Comparison of ENCODE assay signal across 8 cellular contexts in genomic region chr20:41643504-41643938, GRCh38. TPM values are rescaled to one million over a fixed set of nuclear protein-coding genes. Genes with fewer than 3 reads are reported as not detected.
DNase-seq lines count a peak whose midpoint lies in the region; ATAC-seq and TF ChIP-seq lines count a peak whose summit lies in the region.

No MANE protein-coding gene starts in this region.

- no peaks in the 10 kb centered on the region for H3K36me3 ChIP-seq in GM23338 (ENCODE audit: insufficient read depth)

- peaks cover 4% of the 10 kb centered on the region for H3K4me1 Mint-ChIP-seq in GM23338
- peaks cover 24% of the 10 kb centered on the region for H3K4me1 Mint-ChIP-seq in progenitor cell of endocrine pancreas (ENCODE audit: low read depth)

- TF ChIP-seq CTCF in GM23338 (conservative IDR thresholded peaks at IDR 0.05; ENCODE audit: low read depth in 2 of 2): no peak
- no peak for TF ChIP-seq CTCF in progenitor cell of endocrine pancreas (IDR thresholded peaks at IDR 0.05; ENCODE audit: unreplicated experiment)

- H3K27me3 Mint-ChIP-seq in GM23338 (ENCODE audit: insufficient read depth, low read depth, poor library complexity) (peaks cover 3% of the 10 kb centered on the region), progenitor cell of endocrine pancreas (peaks cover 4% of the 10 kb centered on the region)

- H3K4me3 ChIP-seq in GM23338: no peak overlapping the region

- no peak overlapping the region for H3K27ac ChIP-seq in GM23338 (ENCODE audit: low read depth)

- no peaks in the 10 kb centered on the region for H3K79me2 ChIP-seq in GM23338 (replicated peaks; ENCODE audit: insufficient read depth)

- DNase-seq in GM23338 (ENCODE audit: low spot score) (peak; percentile 14), NCI-H345 treated with DMSO at 0.1 percent for 48 hours (lab: John Stamatoyannopoulos, UW; ENCODE audit: unreplicated experiment) (peak; percentile 88), dermis blood vessel endothelial cell (peak; percentile 35), progenitor cell of endocrine pancreas (ENCODE audit: low spot score, unreplicated experiment) (no peak), sciatic nerve (ENCODE audit: low spot score) (no peak), T-helper 2 cell (no peak), MV-4-11 (lab: John Stamatoyannopoulos, UW) (no peak)

- H3F3A ChIP-seq in GM23338 (replicated peaks; ENCODE audit: low read depth): no peaks in the 10 kb centered on the region

- peak overlapping the region; percentile 56; the same call in 1 of the 2 replicates for H2AFZ ChIP-seq in GM23338

- H3K9me2 ChIP-seq in GM23338 (ENCODE audit: insufficient read depth): peaks cover 7% of the 10 kb centered on the region; the same call in 1 of the 2 replicates

- H3K27me3 ChIP-seq in GM23338 (ENCODE audit: insufficient read depth): no peaks in the 10 kb centered on the region

- ATAC-seq in GM23338 (no peak), sciatic nerve (no peak), GM21529 (IDR thresholded peaks at IDR 0.05; ENCODE audit: unreplicated experiment) (no peak)

- peaks cover 9% of the 10 kb centered on the region; the same call in 1 of the 2 replicates for H3K4me1 ChIP-seq in GM23338 (ENCODE audit: insufficient read depth)

- H3K36me3 Mint-ChIP-seq in GM23338 (ENCODE audit: low read depth): no peaks in the 10 kb centered on the region
- H3K36me3 Mint-ChIP-seq in progenitor cell of endocrine pancreas (ENCODE audit: insufficient read depth): no peaks in the 10 kb centered on the region

- no peak overlapping the region for H3K4me3 Mint-ChIP-seq in GM23338
- H3K4me3 Mint-ChIP-seq in progenitor cell of endocrine pancreas (ENCODE audit: low read depth): no peak overlapping the region

- intact Hi-C loops in sciatic nerve (cut with DNase I): no loop called here

- H3K27ac Mint-ChIP-seq in GM23338: no peak overlapping the region; the same call in 1 of the 2 replicates
- H3K27ac Mint-ChIP-seq in progenitor cell of endocrine pancreas: peak overlapping the region; percentile 95

- H3K4me2 ChIP-seq in GM23338: no peak overlapping the region

- no peaks in the 10 kb centered on the region for H4K20me1 ChIP-seq in GM23338 (replicated peaks; ENCODE audit: insufficient read depth)

- no peaks in the 10 kb centered on the region for H3K9me3 Mint-ChIP-seq in GM23338
- H3K9me3 Mint-ChIP-seq in progenitor cell of endocrine pancreas (ENCODE audit: low read depth): no peaks in the 10 kb centered on the region

TF ChIP-seq in GM23338, 12 proteins besides CTCF, POLR2A, EP300 and RAD21 (continues in another document):
- no peak for TF ChIP-seq ZNF331 (CRISPR knock-in tag; IDR thresholded peaks at IDR 0.05; ENCODE audit: low read depth)
- no peak for TF ChIP-seq EZH2phosphoT487 (IDR thresholded peaks at IDR 0.05; ENCODE audit: unreplicated experiment)
- no peak for TF ChIP-seq ZNF114 (CRISPR knock-in tag; IDR thresholded peaks at IDR 0.05)
- no peak for TF ChIP-seq NANOG (IDR thresholded peaks at IDR 0.05; ENCODE audit: borderline replicate concordance)
- no peak for TF ChIP-seq ETS1 (IDR thresholded peaks at IDR 0.05)
- no peak for TF ChIP-seq ZNF462 (CRISPR knock-in tag; IDR thresholded peaks at IDR 0.05)
- TF ChIP-seq POLR2AphosphoS5 (IDR thresholded peaks at IDR 0.05; ENCODE audit: low read depth): no peak
- no peak for TF ChIP-seq EZH2 (IDR thresholded peaks at IDR 0.05; ENCODE audit: low read depth, unreplicated experiment)

RNA-seq across cellular contexts. Expression of gene CHD6, which starts 25.3 kb away (rescaled TPM):
- total RNA-seq in GM23338 (2014; rRNA removed; shearing (Covaris generic)): 41.0 and 45.9 TPM in 2 replicates
- polyA plus RNA-seq in GM23338 (2016; fragmentation: Nextera tagmentation; extraction: Ambion mirVana): 158 and 162 TPM in 2 replicates
- total RNA-seq in dermis blood vessel endothelial cell (30.0 and 35.6 TPM in 2 replicates), progenitor cell of endocrine pancreas (114 and 124 TPM in 2 replicates), sciatic nerve (84.3 TPM)

Comparison
In these comparisons a context has a peak if more than half of its experiments do, and no peak if none do; other contexts are left out.
1. DNase-seq: peak in GM23338 (single experiment), NCI-H345 treated with DMSO at 0.1 percent for 48 hours (single experiment) and dermis blood vessel endothelial cell (single experiment); none in progenitor cell of endocrine pancreas (single experiment), sciatic nerve (single experiment), T-helper 2 cell (0 of 5) and MV-4-11 (single experiment).